ENCODE assay signal across 34 cellular contexts in genomic region chr11:58152776-58153175, GRCh38. TPM values are rescaled to one million over a fixed set of nuclear protein-coding genes. Genes with fewer than 3 reads are reported as not detected.
"Had no signal": no experiment of that assay in that cellular context is flagged by ENCODE, and none has a peak within 500 bp of the region (broad histone marks: within the 10 kb centered on the region; RNA-seq: fewer than 3 reads in every experiment).

No MANE protein-coding gene starts in this region.

- H3K9me3 ChIP-seq: adrenal gland, Peyer's patch, SJSA1, SK-N-SH had no signal

- H3K4me1 ChIP-seq: adrenal gland, Peyer's patch, SJSA1 had no signal

- H3K4me3 ChIP-seq: adrenal gland, Peyer's patch, SJSA1 had no signal

- H3K27ac ChIP-seq: adrenal gland, Peyer's patch, SJSA1 had no signal

- DNase-seq: activated CD4-positive, alpha-beta memory T cell treated with anti-CD3 and anti-CD28 coated beads for 36 hours; activated CD4-positive, alpha-beta T cell treated with anti-CD3 and anti-CD28 coated beads for 36 hours; activated CD4-positive, alpha-beta T cell treated with anti-CD3 and anti-CD28 coated beads, Interleukin-2, amount 50 U/mL, for 1 hour; activated CD8-positive, alpha-beta memory T cell treated with anti-CD3 and anti-CD28 coated beads, Interleukin-2, amount 50 U/mL, for 4 hours; activated gamma-delta T cell treated with Interleukin-2 at 50 U/mL for 16 hours; activated naive CD4-positive, alpha-beta T cell treated with anti-CD3 and anti-CD28 coated beads for 36 hours; activated T-cell treated with anti-CD3 and anti-CD28 coated beads for 4 hours; activated T-cell treated with anti-CD3 and anti-CD28 coated beads, Interleukin-2, amount 50 U/mL, for 4 hours; adrenal gland; caudate nucleus; cerebellar nuclear complex; NCI-H1105 treated with DMSO at 0.1 percent for 48 hours; NCI-H1436; NCI-H1694; NCI-H1930; NCI-H2107; NCI-H2171; NCI-H446 treated with DMSO at 0.1 percent for 48 hours; NCI-H524; NCI-H69; NCI-H82; NK-92 treated with Interleukin-12 subunit alpha and Interleukin-12 subunit beta, amount 100 ng/mL, for 24 hours; PC-3; Peyer's patch; RPMI8226; SHP77 treated with DMSO at 0.1 percent for 48 hours; SK-N-SH had no signal

- H3K4me2 ChIP-seq: SK-N-SH had no signal

- H3K9ac ChIP-seq: SK-N-SH had no signal

- H3K36me3 ChIP-seq: adrenal gland, Peyer's patch, SJSA1 had no signal

- H3K27me3 ChIP-seq: adrenal gland, Peyer's patch had no signal

RNA-seq across cellular contexts. Expression of gene OR9I1, which starts 27.4 kb away (rescaled TPM):
- total RNA-seq: activated CD4-positive, alpha-beta memory T cell treated with anti-CD3 and anti-CD28 coated beads for 36 hours; activated CD4-positive, alpha-beta T cell treated with anti-CD3 and anti-CD28 coated beads for 36 hours; activated naive CD4-positive, alpha-beta T cell treated with anti-CD3 and anti-CD28 coated beads for 36 hours; activated naive CD4-positive, alpha-beta T cell treated with anti-CD3 and anti-CD28 coated beads, Interleukin-2, amount 50 U/mL, for 72 hours; activated T-cell treated with anti-CD3 and anti-CD28 coated beads, Interleukin-2, amount 50 U/mL, for 4 hours; activated T-helper 1 cell treated with anti-CD3 and anti-CD28 coated beads, Interleukin-12 subunit alpha, Interleukin-12 subunit beta, Interleukin-2, Interleukin-4 antibody, amounts not matched to agents 30 ng/mL and 10 ng/mL and 1 ng/mL, durations not matched to agents 14 hours and 24 hours and 36 hours; adrenal gland; astrocyte; bronchial epithelial cell; M059J; PC-3; Peyer's patch; SJSA1; WTC11 had no signal
- polyA plus RNA-seq: adrenal gland, SK-N-SH had no signal

RNA-seq across cellular contexts. Expression of gene OR9Q2, which starts 36.1 kb away (rescaled TPM):
- total RNA-seq: activated CD4-positive, alpha-beta memory T cell treated with anti-CD3 and anti-CD28 coated beads for 36 hours; activated CD4-positive, alpha-beta T cell treated with anti-CD3 and anti-CD28 coated beads for 36 hours; activated naive CD4-positive, alpha-beta T cell treated with anti-CD3 and anti-CD28 coated beads for 36 hours; activated naive CD4-positive, alpha-beta T cell treated with anti-CD3 and anti-CD28 coated beads, Interleukin-2, amount 50 U/mL, for 72 hours; activated T-cell treated with anti-CD3 and anti-CD28 coated beads, Interleukin-2, amount 50 U/mL, for 4 hours; activated T-helper 1 cell treated with anti-CD3 and anti-CD28 coated beads, Interleukin-12 subunit alpha, Interleukin-12 subunit beta, Interleukin-2, Interleukin-4 antibody, amounts not matched to agents 30 ng/mL and 10 ng/mL and 1 ng/mL, durations not matched to agents 14 hours and 24 hours and 36 hours; adrenal gland; astrocyte; bronchial epithelial cell; M059J; PC-3; Peyer's patch; SJSA1; WTC11 had no signal
- polyA plus RNA-seq: adrenal gland, SK-N-SH had no signal

RNA-seq across cellular contexts. Expression of gene OR1S2, which starts 51.2 kb away (rescaled TPM):
- total RNA-seq: activated CD4-positive, alpha-beta memory T cell treated with anti-CD3 and anti-CD28 coated beads for 36 hours; activated CD4-positive, alpha-beta T cell treated with anti-CD3 and anti-CD28 coated beads for 36 hours; activated naive CD4-positive, alpha-beta T cell treated with anti-CD3 and anti-CD28 coated beads for 36 hours; activated naive CD4-positive, alpha-beta T cell treated with anti-CD3 and anti-CD28 coated beads, Interleukin-2, amount 50 U/mL, for 72 hours; activated T-cell treated with anti-CD3 and anti-CD28 coated beads, Interleukin-2, amount 50 U/mL, for 4 hours; activated T-helper 1 cell treated with anti-CD3 and anti-CD28 coated beads, Interleukin-12 subunit alpha, Interleukin-12 subunit beta, Interleukin-2, Interleukin-4 antibody, amounts not matched to agents 30 ng/mL and 10 ng/mL and 1 ng/mL, durations not matched to agents 14 hours and 24 hours and 36 hours; adrenal gland; astrocyte; bronchial epithelial cell; M059J; PC-3; Peyer's patch; SJSA1; WTC11 had no signal
- polyA plus RNA-seq: adrenal gland, SK-N-SH had no signal

RNA-seq across cellular contexts. Expression of gene OR1S1, which starts 59.7 kb away (rescaled TPM):
- total RNA-seq: activated CD4-positive, alpha-beta memory T cell treated with anti-CD3 and anti-CD28 coated beads for 36 hours; activated CD4-positive, alpha-beta T cell treated with anti-CD3 and anti-CD28 coated beads for 36 hours; activated naive CD4-positive, alpha-beta T cell treated with anti-CD3 and anti-CD28 coated beads for 36 hours; activated naive CD4-positive, alpha-beta T cell treated with anti-CD3 and anti-CD28 coated beads, Interleukin-2, amount 50 U/mL, for 72 hours; activated T-cell treated with anti-CD3 and anti-CD28 coated beads, Interleukin-2, amount 50 U/mL, for 4 hours; activated T-helper 1 cell treated with anti-CD3 and anti-CD28 coated beads, Interleukin-12 subunit alpha, Interleukin-12 subunit beta, Interleukin-2, Interleukin-4 antibody, amounts not matched to agents 30 ng/mL and 10 ng/mL and 1 ng/mL, durations not matched to agents 14 hours and 24 hours and 36 hours; adrenal gland; astrocyte; bronchial epithelial cell; M059J; PC-3; Peyer's patch; SJSA1; WTC11 had no signal
- polyA plus RNA-seq: adrenal gland, SK-N-SH had no signal
